10 cellular contexts compared by ENCODE assay signal in genomic region chr12:130879781-130880389, GRCh38. TPM values are rescaled to one million over a fixed set of nuclear protein-coding genes. Genes with fewer than 3 reads are reported as not detected.
A peak's percentile ranks its signal among the peaks of the same experiment; 100 is the strongest.
DNase-seq lines count a peak whose midpoint lies in the region; ATAC-seq and TF ChIP-seq lines count a peak whose summit lies in the region.
"Had no signal": no experiment of that assay in that cellular context is flagged by ENCODE, and none has a peak within 500 bp of the region (broad histone marks: within the 10 kb centered on the region; RNA-seq: fewer than 3 reads in every experiment).

No MANE protein-coding gene starts in this region.

- no peak for TF ChIP-seq POLR2A in upper lobe of left lung (IDR thresholded peaks at IDR 0.05)

- peak overlapping the region; percentile 12 to 30 for H3K9ac ChIP-seq in duodenal mucosa (ENCODE audit: low read depth in 1 of 2, low read length in 2 of 2)

- no peak overlapping the region for H3K27ac ChIP-seq in duodenal mucosa (ENCODE audit: low read depth, low read length)
- no peak overlapping the region for H3K27ac ChIP-seq in SJCRH30
- no peak overlapping the region for H3K27ac ChIP-seq in upper lobe of left lung
- H3K27ac ChIP-seq: heart right ventricle had no signal

- peak; percentile 29 for ATAC-seq in activated CD8-positive, alpha-beta memory T cell treated with anti-CD3 and anti-CD28 coated beads, Interleukin-2, amount 10 ng/mL, durations not matched to agents 7 days and 5 days
- ATAC-seq in HG03175 (IDR thresholded peaks at IDR 0.05; ENCODE audit: unreplicated experiment), result peak; percentile 24
- ATAC-seq in stimulated activated memory B cell treated with anti-CD40 and anti-IgM and Interleukin-4, amounts not matched to agents 10 μg/mL and 1 μg/mL and 100 μg/mL, for 72 hours, result peak; percentile 13
- no peak for ATAC-seq in HG03521 (IDR thresholded peaks at IDR 0.05; ENCODE audit: unreplicated experiment)
- no peak for ATAC-seq in upper lobe of left lung (ENCODE audit: low FRiP score in 2 of 2)

- no peaks in the 10 kb centered on the region for H3K9me3 ChIP-seq in duodenal mucosa (ENCODE audit: control insufficient read depth in 1 of 2, low read length in 2 of 2)
- no peaks in the 10 kb centered on the region for H3K9me3 ChIP-seq in SJCRH30 (replicated peaks)
- H3K9me3 ChIP-seq in upper lobe of left lung, result no peaks in the 10 kb centered on the region
- H3K9me3 ChIP-seq: heart right ventricle had no signal

- peak overlapping the region; percentile 68 for H3K27ac Mint-ChIP-seq in activated CD8-positive, alpha-beta memory T cell treated with anti-CD3 and anti-CD28 coated beads, Interleukin-2, amount 10 ng/mL, durations not matched to agents 7 days and 5 days
- H3K27ac Mint-ChIP-seq in stimulated activated memory B cell treated with anti-CD40 and anti-IgM and Interleukin-4, amounts not matched to agents 10 μg/mL and 1 μg/mL and 100 μg/mL, for 72 hours, result peak overlapping the region; percentile 96

- WGBS in upper lobe of left lung, 2 donors, result 76% methylated on average over 17 of the region's 17 CpGs

- peaks cover 55% of the 10 kb centered on the region for H3K4me1 Mint-ChIP-seq in activated CD8-positive, alpha-beta memory T cell treated with anti-CD3 and anti-CD28 coated beads, Interleukin-2, amount 10 ng/mL, durations not matched to agents 7 days and 5 days
- peaks cover 57% of the 10 kb centered on the region for H3K4me1 Mint-ChIP-seq in stimulated activated memory B cell treated with anti-CD40 and anti-IgM and Interleukin-4, amounts not matched to agents 10 μg/mL and 1 μg/mL and 100 μg/mL, for 72 hours

- no peak for TF ChIP-seq CTCF in upper lobe of left lung (IDR thresholded peaks at IDR 0.05)

- no peak for DNase-seq in activated CD8-positive, alpha-beta memory T cell treated with anti-CD3 and anti-CD28 coated beads, Interleukin-2, amount 10 ng/mL, durations not matched to agents 7 days and 5 days
- no peak for DNase-seq in activated CD8-positive, alpha-beta memory T cell treated with anti-CD3 and anti-CD28 coated beads for 24 hours
- DNase-seq in SJCRH30, result no peak
- no peak for DNase-seq in upper lobe of left lung
- DNase-seq: heart right ventricle, NCI-H524 treated with DMSO at 0.1 percent for 48 hours had no signal

- H3K36me3 ChIP-seq in duodenal mucosa (ENCODE audit: control insufficient read depth in 1 of 2, insufficient read depth in 2 of 2, low read length in 2 of 2) (peaks cover 9 to 24% of the 10 kb centered on the region in 2 donors), SJCRH30 (peaks cover 25% of the 10 kb centered on the region), upper lobe of left lung (peaks cover 15 to 28% (median 18%) of the 10 kb centered on the region in 4 donors)

- H3K27me3 ChIP-seq in duodenal mucosa (ENCODE audit: control insufficient read depth in 1 of 2, insufficient read depth in 2 of 2, low read length in 2 of 2) (no peaks in the 10 kb centered on the region), SJCRH30 (no peaks in the 10 kb centered on the region), upper lobe of left lung (no peaks in the 10 kb centered on the region)
- H3K27me3 ChIP-seq: heart right ventricle had no signal

- peak overlapping the region; percentile 67 for H3K4me3 Mint-ChIP-seq in activated CD8-positive, alpha-beta memory T cell treated with anti-CD3 and anti-CD28 coated beads, Interleukin-2, amount 10 ng/mL, durations not matched to agents 7 days and 5 days
- peak overlapping the region; percentile 91 for H3K4me3 Mint-ChIP-seq in stimulated activated memory B cell treated with anti-CD40 and anti-IgM and Interleukin-4, amounts not matched to agents 10 μg/mL and 1 μg/mL and 100 μg/mL, for 72 hours

- H3K4me1 ChIP-seq in duodenal mucosa (ENCODE audit: control insufficient read depth in 1 of 2, insufficient read depth in 2 of 2, low read length in 2 of 2), result peaks cover 14 to 17% of the 10 kb centered on the region in 2 donors
- no peaks in the 10 kb centered on the region for H3K4me1 ChIP-seq in SJCRH30
- peaks cover 0 to 5% (median 0%) of the 10 kb centered on the region in 4 donors for H3K4me1 ChIP-seq in upper lobe of left lung

- CTCF ChIA-PET in activated CD8-positive, alpha-beta memory T cell treated with anti-CD3 and anti-CD28 coated beads, Interleukin-2, amount 10 ng/mL, durations not matched to agents 7 days and 5 days (lab: Charles Lee), result no interaction called here

- H3K4me3 ChIP-seq in duodenal mucosa (ENCODE audit: low read depth in 1 of 2, low read length in 2 of 2) (peak overlapping the region; percentile 53 to 67), SJCRH30 (no peak overlapping the region), upper lobe of left lung (peak overlapping the region in 1 of 4 donors; percentile 37)

- TF ChIP-seq EP300 in upper lobe of left lung (IDR thresholded peaks at IDR 0.05), result no peak

- no peaks in the 10 kb centered on the region for H3K27me3 Mint-ChIP-seq in activated CD8-positive, alpha-beta memory T cell treated with anti-CD3 and anti-CD28 coated beads, Interleukin-2, amount 10 ng/mL, durations not matched to agents 7 days and 5 days
- H3K27me3 Mint-ChIP-seq in stimulated activated memory B cell treated with anti-CD40 and anti-IgM and Interleukin-4, amounts not matched to agents 10 μg/mL and 1 μg/mL and 100 μg/mL, for 72 hours, result no peaks in the 10 kb centered on the region

- no peaks in the 10 kb centered on the region for H3K9me3 Mint-ChIP-seq in activated CD8-positive, alpha-beta memory T cell treated with anti-CD3 and anti-CD28 coated beads, Interleukin-2, amount 10 ng/mL, durations not matched to agents 7 days and 5 days (ENCODE audit: low read depth)
- no peaks in the 10 kb centered on the region for H3K9me3 Mint-ChIP-seq in stimulated activated memory B cell treated with anti-CD40 and anti-IgM and Interleukin-4, amounts not matched to agents 10 μg/mL and 1 μg/mL and 100 μg/mL, for 72 hours

- peaks cover 27% of the 10 kb centered on the region for H3K36me3 Mint-ChIP-seq in activated CD8-positive, alpha-beta memory T cell treated with anti-CD3 and anti-CD28 coated beads, Interleukin-2, amount 10 ng/mL, durations not matched to agents 7 days and 5 days
- peaks cover 40% of the 10 kb centered on the region for H3K36me3 Mint-ChIP-seq in stimulated activated memory B cell treated with anti-CD40 and anti-IgM and Interleukin-4, amounts not matched to agents 10 μg/mL and 1 μg/mL and 100 μg/mL, for 72 hours

RNA-seq across cellular contexts. Expression of gene RAN, which starts 8.0 kb away (rescaled TPM):
- total RNA-seq in activated CD8-positive, alpha-beta memory T cell treated with anti-CD3 and anti-CD28 coated beads, Interleukin-2, amount 10 ng/mL, durations not matched to agents 7 days and 5 days, result 1,000 to 10,000 TPM; 1,047 to 1,473 TPM
- total RNA-seq in SJCRH30 (2014; rRNA removed; shearing (Covaris generic)), result 1,284 and 1,289 TPM in 2 replicates
- total RNA-seq in upper lobe of left lung, result 100 to 1,000 TPM in 5 of 6 donors, 10 to 100 TPM in 1; 75.4 to 406 (median 188) TPM

RNA-seq across cellular contexts. Expression of gene STX2, which starts 40.8 kb away (rescaled TPM):
- total RNA-seq in activated CD8-positive, alpha-beta memory T cell treated with anti-CD3 and anti-CD28 coated beads, Interleukin-2, amount 10 ng/mL, durations not matched to agents 7 days and 5 days, result 10 to 100 TPM; 17.2 to 17.8 TPM
- total RNA-seq in SJCRH30 (2014; rRNA removed; shearing (Covaris generic)), result 26.9 TPM in 2 replicates
- 100 to 1,000 TPM in 1 of 6 donors, 10 to 100 TPM in 5; 12.4 to 113 (median 27.0) TPM for total RNA-seq in upper lobe of left lung

Comparison
In these comparisons a context has a peak if more than half of its experiments do, and no peak if none do; other contexts are left out.
1. ATAC-seq: peak in activated CD8-positive, alpha-beta memory T cell treated with anti-CD3 and anti-CD28 coated beads, Interleukin-2, amount 10 ng/mL, durations not matched to agents 7 days and 5 days (single experiment), HG03175 (single experiment) and stimulated activated memory B cell treated with anti-CD40 and anti-IgM and Interleukin-4, amounts not matched to agents 10 μg/mL and 1 μg/mL and 100 μg/mL, for 72 hours (single experiment); none in HG03521 (single experiment) and upper lobe of left lung (0 of 2).